ENCODE assay signal across 8 cellular contexts in the genomic region with DNA sequence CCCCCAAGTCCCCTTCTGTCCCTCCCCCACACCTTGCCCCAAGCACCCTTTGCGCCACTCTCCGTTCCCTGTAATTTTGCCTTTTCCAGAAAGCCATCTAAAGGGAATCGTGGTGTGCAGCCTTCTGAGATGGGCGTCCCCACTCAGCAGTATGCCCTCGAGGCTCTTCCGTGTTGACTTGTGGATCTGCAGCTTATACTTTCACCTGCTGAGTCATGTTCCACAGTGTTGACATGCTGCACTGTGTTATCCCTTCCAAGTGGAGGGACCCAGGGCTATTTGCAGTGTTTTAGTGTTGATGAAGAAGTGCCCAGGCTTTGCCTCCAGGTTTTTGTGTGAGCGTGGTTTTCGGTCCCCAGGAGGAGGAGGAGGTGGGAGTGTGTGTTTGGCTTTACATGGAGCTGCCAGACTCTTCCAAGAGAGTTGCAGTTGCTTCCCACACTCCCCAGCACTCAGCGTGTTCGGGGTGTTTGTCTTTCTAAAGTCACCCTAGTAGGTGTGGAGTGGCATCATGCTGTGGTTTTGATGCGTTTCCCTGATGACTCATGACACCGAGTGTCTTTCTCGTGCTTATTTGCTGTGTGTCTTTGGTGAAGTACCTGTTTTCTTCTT. TPM values are rescaled to one million over a fixed set of nuclear protein-coding genes. Genes with fewer than 3 reads are reported as not detected.
DNase-seq lines count a peak whose midpoint lies in the region; ATAC-seq and TF ChIP-seq lines count a peak whose summit lies in the region.

No MANE protein-coding gene starts in this region.

- H3K4me3 ChIP-seq in WERI-Rb-1 (ENCODE audit: low read depth, low read length) = no peak overlapping the region

- H3K9me3 ChIP-seq in WERI-Rb-1 (ENCODE audit: severe bottlenecking) = no peaks in the 10 kb centered on the region

- peak overlapping the region; percentile 32 for H3K27ac Mint-ChIP-seq in activated B cell treated with CpG ODN at 0.5 μM for 24 hours
- H3K27ac Mint-ChIP-seq in effector memory CD8-positive, alpha-beta T cell = peak overlapping the region; percentile 79 to 85

- CTCF ChIA-PET in activated B cell treated with CpG ODN at 0.5 μM for 24 hours (lab: Charles Lee) = no interaction called here

- H3K36me3 Mint-ChIP-seq in activated B cell treated with CpG ODN at 0.5 μM for 24 hours (ENCODE audit: low read depth) = peaks cover 54% of the 10 kb centered on the region
- H3K36me3 Mint-ChIP-seq in effector memory CD8-positive, alpha-beta T cell (ENCODE audit: insufficient read depth) = peaks cover 25% of the 10 kb centered on the region

- H3K27me3 ChIP-seq in WERI-Rb-1 (ENCODE audit: insufficient read depth, low read depth, severe bottlenecking) = no peaks in the 10 kb centered on the region

- intact Hi-C loops in activated B cell treated with CpG ODN at 0.5 μM for 24 hours (cut with micrococcal nuclease) = loop anchor here (2.0 kb wide), 1 partner anchor 33 kb away; a partner anchor contains a TSS

- peaks cover 40% of the 10 kb centered on the region for H3K4me1 Mint-ChIP-seq in activated B cell treated with CpG ODN at 0.5 μM for 24 hours
- peaks cover 23 to 27% of the 10 kb centered on the region in 2 donors for H3K4me1 Mint-ChIP-seq in effector memory CD8-positive, alpha-beta T cell (ENCODE audit: low read depth in 2 of 2)

- no peaks in the 10 kb centered on the region for H3K9me3 Mint-ChIP-seq in activated B cell treated with CpG ODN at 0.5 μM for 24 hours
- no peaks in the 10 kb centered on the region for H3K9me3 Mint-ChIP-seq in effector memory CD8-positive, alpha-beta T cell

- DNase-seq in HK-2 (ENCODE audit: unreplicated experiment) = peak; percentile 7
- DNase-seq in activated B cell treated with CpG ODN at 0.5 μM for 24 hours = no peak
- peak in 1 of 3 experiments; percentile 6 for DNase-seq in effector memory CD8-positive, alpha-beta T cell
- peak in 2 of 3 donors; percentile 3 to 14 for DNase-seq in stimulated activated CD4-positive, alpha-beta T cell treated with anti-CD3 and anti-CD28 coated beads, TNF-alpha, amount 100 ng/mL, for 48 hours (ENCODE audit: low read depth in 3 of 3)
- DNase-seq in Ammon's horn (ENCODE audit: low spot score) = no peak
- no peak for DNase-seq in WERI-Rb-1
- DNase-seq in SW 1271 (lab: John Stamatoyannopoulos, UW) = no peak
- no peak for DNase-seq in NCI-H1092 treated with DMSO at 0.1 percent for 48 hours (lab: John Stamatoyannopoulos, UW)

- POLR2A ChIA-PET in activated B cell treated with CpG ODN at 0.5 μM for 24 hours (lab: Charles Lee) = no interaction called here

- peak; percentile 51 for ATAC-seq in activated B cell treated with CpG ODN at 0.5 μM for 24 hours (ENCODE audit: low read depth)
- peak; percentile 70 for ATAC-seq in effector memory CD8-positive, alpha-beta T cell (replicated peaks)

- H3K4me3 Mint-ChIP-seq in activated B cell treated with CpG ODN at 0.5 μM for 24 hours = no peak overlapping the region
- H3K4me3 Mint-ChIP-seq in effector memory CD8-positive, alpha-beta T cell = no peak overlapping the region

- TF ChIP-seq CTCF in activated B cell treated with CpG ODN at 0.5 μM for 24 hours (IDR thresholded peaks at IDR 0.05) (no peak), WERI-Rb-1 (IDR thresholded peaks at IDR 0.05; ENCODE audit: low read depth, low read length) (no peak)

- no peaks in the 10 kb centered on the region for H3K27me3 Mint-ChIP-seq in activated B cell treated with CpG ODN at 0.5 μM for 24 hours
- no peaks in the 10 kb centered on the region for H3K27me3 Mint-ChIP-seq in effector memory CD8-positive, alpha-beta T cell

- H3K36me3 ChIP-seq in WERI-Rb-1 = peaks cover 41% of the 10 kb centered on the region

- H3K27ac ChIP-seq in WERI-Rb-1 = no peak overlapping the region

RNA-seq across cellular contexts. Expression of a gene that starts 32.1 kb away (rescaled TPM):
- total RNA-seq in activated B cell treated with CpG ODN at 0.5 μM for 24 hours = 43.4 and 48.7 TPM in 2 replicates

RNA-seq across cellular contexts. Expression of a gene that starts 33.9 kb away (rescaled TPM):
- total RNA-seq in activated B cell treated with CpG ODN at 0.5 μM for 24 hours = 16.9 and 22.4 TPM in 2 replicates

RNA-seq across cellular contexts. Expression of a gene that starts 34.1 kb away (rescaled TPM):
- total RNA-seq in activated B cell treated with CpG ODN at 0.5 μM for 24 hours = 9.8 and 11.1 TPM in 2 replicates

RNA-seq across cellular contexts. Expression of a gene that starts 60.0 kb away (rescaled TPM):
- 157 and 201 TPM in 2 replicates for total RNA-seq in activated B cell treated with CpG ODN at 0.5 μM for 24 hours

Comparison
In these comparisons a context has a peak if more than half of its experiments do, and no peak if none do; other contexts are left out.
1. DNase-seq: peak in HK-2 (single experiment) and stimulated activated CD4-positive, alpha-beta T cell treated with anti-CD3 and anti-CD28 coated beads, TNF-alpha, amount 100 ng/mL, for 48 hours (2 of 3); none in activated B cell treated with CpG ODN at 0.5 μM for 24 hours (single experiment), Ammon's horn (single experiment), WERI-Rb-1 (single experiment), SW 1271 (0 of 2) and NCI-H1092 treated with DMSO at 0.1 percent for 48 hours (single experiment).